In the genomic region with DNA sequence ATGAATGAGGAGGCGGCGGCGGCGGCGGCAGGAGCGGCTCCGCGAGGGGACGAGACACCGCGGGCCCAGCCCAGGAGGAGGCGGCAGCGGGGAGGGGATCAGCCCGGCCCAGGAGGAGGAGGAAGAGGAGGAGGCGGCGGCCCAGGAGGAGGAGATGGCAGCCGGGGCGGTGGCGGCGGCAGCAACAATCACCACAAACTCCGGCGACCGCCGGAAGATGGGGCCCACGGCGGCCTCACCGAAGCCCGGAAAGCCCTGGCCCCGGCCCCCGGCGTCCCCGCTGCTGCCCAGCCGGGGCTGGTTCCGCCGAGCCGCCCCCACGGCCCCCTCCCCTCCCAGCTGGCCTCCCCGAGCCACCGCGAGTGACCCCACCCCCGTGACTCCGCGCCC, we compare ENCODE assay signal across 8 cellular contexts. TPM values are rescaled to one million over a fixed set of nuclear protein-coding genes. Genes with fewer than 3 reads are reported as not detected.
DNase-seq lines count a peak whose midpoint lies in the region; ATAC-seq and TF ChIP-seq lines count a peak whose summit lies in the region.
"Not testable (repeated sequence)": the region's sequence is repeated elsewhere in the genome, so short reads cannot be mapped to it uniquely, and the experiment has no call there.

No MANE protein-coding gene starts in this region.

- not testable (repeated sequence) for TF ChIP-seq CTCF in DND-41 (IDR thresholded peaks at IDR 0.05; ENCODE audit: borderline replicate concordance, extremely low read depth, low read length, poor library complexity, severe bottlenecking); nephron (IDR thresholded peaks at IDR 0.05; ENCODE audit: unreplicated experiment in 3 of 3)

- not testable (repeated sequence) for H3K27ac ChIP-seq in DND-41 (ENCODE audit: low read length)

- H3K4me2 ChIP-seq in DND-41 (ENCODE audit: insufficient read depth, low read length), result 0 out of 2 replicates have a peak overlapping the region, but pooled peaks have one; percentile 19

- H3K4me3 ChIP-seq in DND-41 (ENCODE audit: low read depth in 1 of 2, low read length in 2 of 2), result peak overlapping the region in 1 of 2 experiments; percentile 81; a peak in 2 of 4 replicates

- H3K4me3 Mint-ChIP-seq in activated T-helper 17 cell treated with anti-CD3 and anti-CD28 coated beads, Interleukin-2, amount 50 U/mL, for 72 hours, result not testable (repeated sequence)
- H3K4me3 Mint-ChIP-seq in nephron, result peak overlapping the region in 2 of 3 experiments; percentile 52 to 57

- not testable (repeated sequence) for H3K27me3 ChIP-seq in DND-41 (ENCODE audit: insufficient read depth, low read length, poor library complexity)

- H3K9me3 ChIP-seq in DND-41 (ENCODE audit: insufficient read depth, low read length, severe bottlenecking), result not testable (repeated sequence)

- not testable (repeated sequence) for H2AFZ ChIP-seq in DND-41 (ENCODE audit: low read depth, low read length)

- H3K27me3 Mint-ChIP-seq in activated T-helper 17 cell treated with anti-CD3 and anti-CD28 coated beads, Interleukin-2, amount 50 U/mL, for 72 hours; nephron (ENCODE audit: low read depth): not testable (repeated sequence)

- H3K9ac ChIP-seq in DND-41 (ENCODE audit: low read depth, low read length), result peak overlapping the region; percentile 60

- H3K9me3 Mint-ChIP-seq in activated T-helper 17 cell treated with anti-CD3 and anti-CD28 coated beads, Interleukin-2, amount 50 U/mL, for 72 hours; nephron: not testable (repeated sequence)

- peaks cover 25% of the 10 kb centered on the region for H3K4me1 Mint-ChIP-seq in activated T-helper 17 cell treated with anti-CD3 and anti-CD28 coated beads, Interleukin-2, amount 50 U/mL, for 72 hours
- H3K4me1 Mint-ChIP-seq in nephron, result peaks cover 33% of the 10 kb centered on the region

- H3K79me2 ChIP-seq in DND-41 (ENCODE audit: insufficient read depth, low read length), result peaks cover 45% of the 10 kb centered on the region

- not testable (repeated sequence) for H3K36me3 Mint-ChIP-seq in activated T-helper 17 cell treated with anti-CD3 and anti-CD28 coated beads, Interleukin-2, amount 50 U/mL, for 72 hours (ENCODE audit: low read depth); nephron (ENCODE audit: low read depth)

- peaks cover 30% of the 10 kb centered on the region for H4K20me1 ChIP-seq in DND-41 (ENCODE audit: insufficient read depth, low read length)

- H3K36me3 ChIP-seq in DND-41 (ENCODE audit: insufficient read depth, low read length), result not testable (repeated sequence)

- ATAC-seq in DND-41 (ENCODE audit: insufficient read depth, low read depth) (peak; percentile 75), GM21737 (IDR thresholded peaks at IDR 0.05; ENCODE audit: unreplicated experiment) (peak; percentile 41)
- ATAC-seq in activated T-helper 17 cell treated with anti-CD3 and anti-CD28 coated beads, Interleukin-2, amount 50 U/mL, for 72 hours (replicated peaks), result peak; percentile 75

- peaks cover 39% of the 10 kb centered on the region for H3K4me1 ChIP-seq in DND-41 (ENCODE audit: insufficient read depth, low read length)

- not testable (repeated sequence) for H3K27ac Mint-ChIP-seq in activated T-helper 17 cell treated with anti-CD3 and anti-CD28 coated beads, Interleukin-2, amount 50 U/mL, for 72 hours
- peak overlapping the region in 1 of 3 experiments; percentile 96 for H3K27ac Mint-ChIP-seq in nephron

- DNase-seq in DND-41, result peak; percentile 79
- peak in 50 of 76 experiments; percentile 12 to 78 (median 56) for DNase-seq in HUDEP-2 (lab: John Stamatoyannopoulos, UW; ENCODE audit: unreplicated experiment in 76 of 76)
- DNase-seq in SK-N-DZ (ENCODE audit: low spot score), result peak; percentile 47
- peak; percentile 31 for DNase-seq in fibroblast of peridontal ligament (ENCODE audit: extremely low read depth)
- peak; percentile 22 to 41 for DNase-seq in stimulated activated CD8-positive, alpha-beta memory T cell treated with anti-CD3 and anti-CD28 coated beads, Interleukin-7, amount 100 ng/mL, for 1 hour (ENCODE audit: low read depth in 2 of 2)

RNA-seq across cellular contexts. Expression of a gene that starts 0.5 kb away (rescaled TPM):
- 31.9 and 34.7 TPM in 2 replicates for polyA plus RNA-seq in SK-N-DZ (2014; cell fraction: cytosol; rRNA removed)
- polyA plus RNA-seq in SK-N-DZ (2014; cell fraction: nucleus; rRNA removed), result 16.4 and 26.5 TPM in 2 replicates
- total RNA-seq in activated T-helper 17 cell treated with anti-CD3 and anti-CD28 coated beads, Interleukin-2, amount 50 U/mL, for 72 hours, result 10 to 100 TPM; 44.8 to 74.1 TPM

RNA-seq across cellular contexts. Expression of a gene that starts 29.3 kb away (rescaled TPM):
- polyA plus RNA-seq in SK-N-DZ (2014; cell fraction: cytosol; rRNA removed), result 126 and 128 TPM in 2 replicates
- 39.7 and 79.3 TPM in 2 replicates for polyA plus RNA-seq in SK-N-DZ (2014; cell fraction: nucleus; rRNA removed)
- total RNA-seq in activated T-helper 17 cell treated with anti-CD3 and anti-CD28 coated beads, Interleukin-2, amount 50 U/mL, for 72 hours, result 10 to 100 TPM; 50.1 to 66.2 TPM

RNA-seq across cellular contexts. Expression of a gene that starts 53.1 kb away (rescaled TPM):
- 30.6 and 32.4 TPM in 2 replicates for polyA plus RNA-seq in SK-N-DZ (2014; cell fraction: cytosol; rRNA removed)
- 11.3 and 12.9 TPM in 2 replicates for polyA plus RNA-seq in SK-N-DZ (2014; cell fraction: nucleus; rRNA removed)
- 10 to 100 TPM; 12.5 to 19.6 TPM for total RNA-seq in activated T-helper 17 cell treated with anti-CD3 and anti-CD28 coated beads, Interleukin-2, amount 50 U/mL, for 72 hours
